ENCODE assay signal across 12 cellular contexts in genomic region chr11:73087730-73088129, GRCh38. TPM values are rescaled to one million over a fixed set of nuclear protein-coding genes. Genes with fewer than 3 reads are reported as not detected.
A peak's percentile ranks its signal among the peaks of the same experiment; 100 is the strongest.
DNase-seq lines count a peak whose midpoint lies in the region; ATAC-seq and TF ChIP-seq lines count a peak whose summit lies in the region.
"Had no signal": no experiment of that assay in that cellular context is flagged by ENCODE, and none has a peak within 500 bp of the region (broad histone marks: within the 10 kb centered on the region; RNA-seq: fewer than 3 reads in every experiment).

No MANE protein-coding gene starts in this region.

- ATAC-seq in activated CD8-positive, alpha-beta memory T cell treated with anti-CD3 and anti-CD28 coated beads, Interleukin-2, amount 10 ng/mL, durations not matched to agents 7 days and 5 days = no peak
- no peak for ATAC-seq in naive thymus-derived CD4-positive, alpha-beta T cell

- H3K27ac ChIP-seq in OCI-LY3 (ENCODE audit: low read length) = peak overlapping the region; percentile 52
- peak overlapping the region; percentile 20 to 42 for H3K27ac ChIP-seq in tibial artery
- H3K27ac ChIP-seq in naive thymus-derived CD4-positive, alpha-beta T cell (ENCODE audit: low read depth, low read length) = no peak overlapping the region
- H3K27ac ChIP-seq: esophagus muscularis mucosa, sigmoid colon had no signal

- no peaks in the 10 kb centered on the region for H3K27me3 Mint-ChIP-seq in activated CD8-positive, alpha-beta memory T cell treated with anti-CD3 and anti-CD28 coated beads, Interleukin-2, amount 10 ng/mL, durations not matched to agents 7 days and 5 days
- H3K27me3 Mint-ChIP-seq in activated CD4-positive, alpha-beta memory T cell treated with anti-CD3 and anti-CD28 coated beads for 36 hours = no peaks in the 10 kb centered on the region
- no peaks in the 10 kb centered on the region for H3K27me3 Mint-ChIP-seq in naive thymus-derived CD4-positive, alpha-beta T cell

- peaks cover 40% of the 10 kb centered on the region for H3K4me1 ChIP-seq in OCI-LY3 (ENCODE audit: low read length)
- peaks cover 0 to 52% (median 4%) of the 10 kb centered on the region in 4 donors for H3K4me1 ChIP-seq in tibial artery
- no peaks in the 10 kb centered on the region for H3K4me1 ChIP-seq in naive thymus-derived CD4-positive, alpha-beta T cell (ENCODE audit: control insufficient read depth in 2 of 2, insufficient read depth in 2 of 2, low read length in 2 of 2)
- H3K4me1 ChIP-seq: sigmoid colon had no signal

- peaks cover 85% of the 10 kb centered on the region for H4K20me1 ChIP-seq in OCI-LY3 (ENCODE audit: insufficient read depth, low read length)

- H3K4me1 Mint-ChIP-seq in activated CD8-positive, alpha-beta memory T cell treated with anti-CD3 and anti-CD28 coated beads, Interleukin-2, amount 10 ng/mL, durations not matched to agents 7 days and 5 days = peaks cover 7% of the 10 kb centered on the region
- H3K4me1 Mint-ChIP-seq in activated CD4-positive, alpha-beta memory T cell treated with anti-CD3 and anti-CD28 coated beads for 36 hours (ENCODE audit: low read depth) = peaks cover 10% of the 10 kb centered on the region
- H3K4me1 Mint-ChIP-seq in naive thymus-derived CD4-positive, alpha-beta T cell = peaks cover 10 to 48% (median 41%) of the 10 kb centered on the region in 7 donors

- peaks cover 100% of the 10 kb centered on the region for H3K79me2 ChIP-seq in OCI-LY3 (ENCODE audit: low read length)

- H2AFZ ChIP-seq in OCI-LY3 (ENCODE audit: low read depth, low read length) = no peak overlapping the region

- POLR2A ChIA-PET in activated CD4-positive, alpha-beta memory T cell treated with anti-CD3 and anti-CD28 coated beads for 36 hours (lab: Charles Lee) = no interaction called here
- POLR2A ChIA-PET in naive thymus-derived CD4-positive, alpha-beta T cell (lab: Charles Lee) = interaction anchor here (0.6 kb wide), 1 partner anchor 53 kb away, joined by 3 read pairs; no protein-coding TSS in a partner anchor

- no peak overlapping the region for H3K4me3 ChIP-seq in OCI-LY3 (ENCODE audit: low read length)
- no peak overlapping the region for H3K4me3 ChIP-seq in tibial artery
- H3K4me3 ChIP-seq in naive thymus-derived CD4-positive, alpha-beta T cell (ENCODE audit: low read length) = no peak overlapping the region
- H3K4me3 ChIP-seq: adrenal gland, esophagus muscularis mucosa, sigmoid colon had no signal

- no peak for TF ChIP-seq CTCF in OCI-LY3 (IDR thresholded peaks at IDR 0.05; ENCODE audit: low read depth, low read length)
- no peak for TF ChIP-seq CTCF in tibial artery (IDR thresholded peaks at IDR 0.05)

- H3K9ac ChIP-seq in OCI-LY3 (ENCODE audit: low read length) = no peak overlapping the region

- intact Hi-C loops in tibial artery (cut with DNase I; ENCODE audit: low total_unique reads) = no loop called here
- intact Hi-C loops in activated CD4-positive, alpha-beta memory T cell treated with anti-CD3 and anti-CD28 coated beads for 36 hours (cut with micrococcal nuclease) = no loop called here
- intact Hi-C loops in naive thymus-derived CD4-positive, alpha-beta T cell (cut with micrococcal nuclease) = loop anchor here in 1 of 2 donors (10.0 kb wide), 1 partner anchor 647 kb away; no protein-coding TSS in a partner anchor

- no peak overlapping the region for H3K4me3 Mint-ChIP-seq in activated CD8-positive, alpha-beta memory T cell treated with anti-CD3 and anti-CD28 coated beads, Interleukin-2, amount 10 ng/mL, durations not matched to agents 7 days and 5 days
- H3K4me3 Mint-ChIP-seq in activated CD4-positive, alpha-beta memory T cell treated with anti-CD3 and anti-CD28 coated beads for 36 hours = no peak overlapping the region
- no peak overlapping the region for H3K4me3 Mint-ChIP-seq in naive thymus-derived CD4-positive, alpha-beta T cell

- no peaks in the 10 kb centered on the region for H3K9me3 Mint-ChIP-seq in activated CD8-positive, alpha-beta memory T cell treated with anti-CD3 and anti-CD28 coated beads, Interleukin-2, amount 10 ng/mL, durations not matched to agents 7 days and 5 days (ENCODE audit: low read depth)
- H3K9me3 Mint-ChIP-seq in activated CD4-positive, alpha-beta memory T cell treated with anti-CD3 and anti-CD28 coated beads for 36 hours = no peaks in the 10 kb centered on the region
- peaks cover 0 to 2% (median 0%) of the 10 kb centered on the region in 11 donors for H3K9me3 Mint-ChIP-seq in naive thymus-derived CD4-positive, alpha-beta T cell

- H3K36me3 ChIP-seq in OCI-LY3 (replicated peaks; ENCODE audit: low read depth, low read length) (peaks cover 52% of the 10 kb centered on the region), tibial artery (peaks cover 0 to 11% (median 4%) of the 10 kb centered on the region in 3 donors)
- H3K36me3 ChIP-seq in naive thymus-derived CD4-positive, alpha-beta T cell (ENCODE audit: control insufficient read depth in 2 of 3, insufficient read depth in 3 of 3, low read length in 3 of 3) = no peaks in the 10 kb centered on the region
- H3K36me3 ChIP-seq: adrenal gland had no signal

- H3K36me3 Mint-ChIP-seq in activated CD8-positive, alpha-beta memory T cell treated with anti-CD3 and anti-CD28 coated beads, Interleukin-2, amount 10 ng/mL, durations not matched to agents 7 days and 5 days = peaks cover 21% of the 10 kb centered on the region
- H3K36me3 Mint-ChIP-seq in activated CD4-positive, alpha-beta memory T cell treated with anti-CD3 and anti-CD28 coated beads for 36 hours = peaks cover 8% of the 10 kb centered on the region
- H3K36me3 Mint-ChIP-seq in naive thymus-derived CD4-positive, alpha-beta T cell = peaks cover 0 to 34% (median 28%) of the 10 kb centered on the region in 5 donors

- peak overlapping the region; percentile 34 for H3K27ac Mint-ChIP-seq in activated CD8-positive, alpha-beta memory T cell treated with anti-CD3 and anti-CD28 coated beads, Interleukin-2, amount 10 ng/mL, durations not matched to agents 7 days and 5 days
- H3K27ac Mint-ChIP-seq in activated CD4-positive, alpha-beta memory T cell treated with anti-CD3 and anti-CD28 coated beads for 36 hours = no peak overlapping the region
- H3K27ac Mint-ChIP-seq in naive thymus-derived CD4-positive, alpha-beta T cell = peak overlapping the region in 1 of 9 donors; percentile 47

- H3K9me3 ChIP-seq in OCI-LY3 (ENCODE audit: insufficient read depth, low read length) (no peaks in the 10 kb centered on the region), tibial artery (no peaks in the 10 kb centered on the region)
- H3K9me3 ChIP-seq in naive thymus-derived CD4-positive, alpha-beta T cell (ENCODE audit: control insufficient read depth in 2 of 3, low read length in 3 of 3) = no peaks in the 10 kb centered on the region
- H3K9me3 ChIP-seq: adrenal gland, esophagus muscularis mucosa, sigmoid colon had no signal

- CTCF ChIA-PET in activated CD8-positive, alpha-beta memory T cell treated with anti-CD3 and anti-CD28 coated beads, Interleukin-2, amount 10 ng/mL, durations not matched to agents 7 days and 5 days (lab: Charles Lee) = interaction anchor here (0.9 kb wide), 1 partner anchor 115 kb away, joined by 4 read pairs; no protein-coding TSS in a partner anchor
- CTCF ChIA-PET in activated CD4-positive, alpha-beta memory T cell treated with anti-CD3 and anti-CD28 coated beads for 36 hours (lab: Charles Lee) = interaction anchor here (0.9 kb wide), 1 partner anchor 362 kb away, joined by 3 read pairs; no protein-coding TSS in a partner anchor
- CTCF ChIA-PET in naive thymus-derived CD4-positive, alpha-beta T cell (lab: Charles Lee) = interaction anchor here (0.7 kb wide), 1 partner anchor 1882 kb away, joined by 3 read pairs; no protein-coding TSS in a partner anchor

- H3K27me3 ChIP-seq in OCI-LY3 (ENCODE audit: low read depth, low read length) (no peaks in the 10 kb centered on the region), tibial artery (no peaks in the 10 kb centered on the region)
- H3K27me3 ChIP-seq in naive thymus-derived CD4-positive, alpha-beta T cell (ENCODE audit: control insufficient read depth in 2 of 2, insufficient read depth in 2 of 2, low read length in 2 of 2) = no peaks in the 10 kb centered on the region
- H3K27me3 ChIP-seq: adrenal gland, esophagus muscularis mucosa, sigmoid colon had no signal

- peak overlapping the region; percentile 45 for H3K4me2 ChIP-seq in OCI-LY3 (ENCODE audit: low read length)

- no peak for DNase-seq in activated CD8-positive, alpha-beta memory T cell treated with anti-CD3 and anti-CD28 coated beads, Interleukin-2, amount 10 ng/mL, durations not matched to agents 7 days and 5 days
- DNase-seq in activated CD8-positive, alpha-beta memory T cell treated with anti-CD3 and anti-CD28 coated beads for 24 hours = no peak
- DNase-seq in fibroblast of the conjunctiva (ENCODE audit: low read depth) (peak; percentile 4), tibial artery (no peak), NCI-H345 (lab: John Stamatoyannopoulos, UW) (no peak)
- no peak for DNase-seq in activated CD4-positive, alpha-beta memory T cell treated with anti-CD3 and anti-CD28 coated beads for 36 hours
- DNase-seq in naive thymus-derived CD4-positive, alpha-beta T cell = no peak
- DNase-seq: activated CD4-positive, CD25-positive, alpha-beta regulatory T cell; sigmoid colon had no signal

RNA-seq across cellular contexts. Expression of gene FCHSD2, which starts 54.4 kb away (rescaled TPM):
- 10 to 100 TPM; 42.1 to 71.0 TPM for total RNA-seq in activated CD8-positive, alpha-beta memory T cell treated with anti-CD3 and anti-CD28 coated beads, Interleukin-2, amount 10 ng/mL, durations not matched to agents 7 days and 5 days
- total RNA-seq in activated CD4-positive, alpha-beta memory T cell treated with anti-CD3 and anti-CD28 coated beads for 36 hours = 10 to 100 TPM; 21.9 to 24.1 TPM
- total RNA-seq in naive thymus-derived CD4-positive, alpha-beta T cell = 10 to 100 TPM; 48.3 to 69.9 (median 49.6) TPM
- polyA plus RNA-seq in naive thymus-derived CD4-positive, alpha-beta T cell = 10 to 100 TPM; 18.3 to 20.2 TPM
